Comparison of ENCODE assay signal across 1 cellular context in the genomic region with DNA sequence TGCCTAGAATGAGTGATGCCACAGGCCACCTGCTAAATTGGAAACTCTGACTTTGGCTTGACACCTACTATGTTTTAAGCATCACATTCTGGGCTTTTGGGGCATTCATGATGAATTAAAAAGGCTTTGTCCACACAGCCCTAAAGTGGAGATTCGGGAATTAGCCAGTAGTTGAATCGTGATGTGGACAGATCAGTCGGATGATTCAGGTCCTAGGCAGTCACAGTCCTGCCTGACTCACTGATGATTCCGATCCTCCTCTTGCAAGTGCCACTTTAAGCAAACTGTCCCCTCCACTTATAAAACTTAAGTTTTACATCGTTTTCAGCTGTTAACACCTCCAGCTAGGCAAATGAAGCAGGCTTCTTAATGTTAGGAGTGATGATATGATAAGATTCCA.
TF ChIP-seq lines count a peak whose summit lies in the region.

No MANE protein-coding gene starts in this region.

TF ChIP-seq in IMR-90, 13 proteins besides CTCF, POLR2A, EP300 and RAD21 (continued from another document):
- no peak for TF ChIP-seq RCOR1 (IDR thresholded peaks at IDR 0.05; ENCODE audit: insufficient replicate concordance, low read length)
- no peak for TF ChIP-seq CHD1 (IDR thresholded peaks at IDR 0.05; ENCODE audit: low read depth, low read length)
